Comparison of ENCODE assay signal across 1 cellular context in the genomic region with DNA sequence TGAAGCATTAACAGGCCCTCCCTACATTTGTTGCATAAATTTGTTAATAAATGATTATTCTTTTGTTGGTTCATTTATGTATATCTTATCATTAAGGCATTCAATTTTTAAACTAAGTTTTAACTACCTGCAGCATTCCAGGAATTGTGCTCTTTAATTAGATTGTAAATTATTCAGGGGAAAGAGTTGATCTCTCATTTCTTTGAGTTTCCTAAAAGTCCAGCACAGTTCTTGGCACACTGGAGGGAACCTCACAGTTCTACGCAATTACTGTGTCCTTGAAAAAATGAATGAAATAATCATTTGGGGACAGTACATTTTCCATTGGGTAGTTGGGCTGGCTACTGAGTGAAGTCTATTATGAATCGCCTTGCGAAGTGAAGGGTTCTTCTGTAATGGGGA.
TF ChIP-seq lines count a peak whose summit lies in the region.

No MANE protein-coding gene starts in this region.

TF ChIP-seq in K562, 482 proteins besides CTCF, POLR2A, EP300 and RAD21 (continued from another document and continues in another):
- TF ChIP-seq, protein P1, sequence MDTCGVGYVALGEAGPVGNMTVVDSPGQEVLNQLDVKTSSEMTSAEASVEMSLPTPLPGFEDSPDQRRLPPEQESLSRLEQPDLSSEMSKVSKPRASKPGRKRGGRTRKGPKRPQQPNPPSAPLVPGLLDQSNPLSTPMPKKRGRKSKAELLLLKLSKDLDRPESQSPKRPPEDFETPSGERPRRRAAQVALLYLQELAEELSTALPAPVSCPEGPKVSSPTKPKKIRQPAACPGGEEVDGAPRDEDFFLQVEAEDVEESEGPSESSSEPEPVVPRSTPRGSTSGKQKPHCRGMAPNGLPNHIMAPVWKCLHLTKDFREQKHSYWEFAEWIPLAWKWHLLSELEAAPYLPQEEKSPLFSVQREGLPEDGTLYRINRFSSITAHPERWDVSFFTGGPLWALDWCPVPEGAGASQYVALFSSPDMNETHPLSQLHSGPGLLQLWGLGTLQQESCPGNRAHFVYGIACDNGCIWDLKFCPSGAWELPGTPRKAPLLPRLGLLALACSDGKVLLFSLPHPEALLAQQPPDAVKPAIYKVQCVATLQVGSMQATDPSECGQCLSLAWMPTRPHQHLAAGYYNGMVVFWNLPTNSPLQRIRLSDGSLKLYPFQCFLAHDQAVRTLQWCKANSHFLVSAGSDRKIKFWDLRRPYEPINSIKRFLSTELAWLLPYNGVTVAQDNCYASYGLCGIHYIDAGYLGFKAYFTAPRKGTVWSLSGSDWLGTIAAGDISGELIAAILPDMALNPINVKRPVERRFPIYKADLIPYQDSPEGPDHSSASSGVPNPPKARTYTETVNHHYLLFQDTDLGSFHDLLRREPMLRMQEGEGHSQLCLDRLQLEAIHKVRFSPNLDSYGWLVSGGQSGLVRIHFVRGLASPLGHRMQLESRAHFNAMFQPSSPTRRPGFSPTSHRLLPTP (IDR thresholded peaks at IDR 0.05; ENCODE audit: borderline replicate concordance, extremely low read depth, insufficient read length): no peak
- no peak for TF ChIP-seq ETV6 (IDR thresholded peaks at IDR 0.05; ENCODE audit: borderline replicate concordance in 1 of 2, low read depth in 2 of 2, low read length in 1 of 2)
- TF ChIP-seq ETV6 (CRISPR knock-in tag; IDR thresholded peaks at IDR 0.05; ENCODE audit: borderline replicate concordance): no peak
- TF ChIP-seq, protein P2, sequence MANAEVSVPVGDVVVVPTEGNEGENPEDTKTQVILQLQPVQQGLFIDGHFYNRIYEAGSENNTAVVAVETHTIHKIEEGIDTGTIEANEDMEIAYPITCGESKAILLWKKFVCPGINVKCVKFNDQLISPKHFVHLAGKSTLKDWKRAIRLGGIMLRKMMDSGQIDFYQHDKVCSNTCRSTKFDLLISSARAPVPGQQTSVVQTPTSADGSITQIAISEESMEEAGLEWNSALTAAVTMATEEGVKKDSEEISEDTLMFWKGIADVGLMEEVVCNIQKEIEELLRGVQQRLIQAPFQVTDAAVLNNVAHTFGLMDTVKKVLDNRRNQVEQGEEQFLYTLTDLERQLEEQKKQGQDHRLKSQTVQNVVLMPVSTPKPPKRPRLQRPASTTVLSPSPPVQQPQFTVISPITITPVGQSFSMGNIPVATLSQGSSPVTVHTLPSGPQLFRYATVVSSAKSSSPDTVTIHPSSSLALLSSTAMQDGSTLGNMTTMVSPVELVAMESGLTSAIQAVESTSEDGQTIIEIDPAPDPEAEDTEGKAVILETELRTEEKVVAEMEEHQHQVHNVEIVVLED (CRISPR knock-in tag; IDR thresholded peaks at IDR 0.05): no peak
- no peak for TF ChIP-seq ZNF12 (CRISPR knock-in tag; IDR thresholded peaks at IDR 0.05)
- TF ChIP-seq, protein P3, sequence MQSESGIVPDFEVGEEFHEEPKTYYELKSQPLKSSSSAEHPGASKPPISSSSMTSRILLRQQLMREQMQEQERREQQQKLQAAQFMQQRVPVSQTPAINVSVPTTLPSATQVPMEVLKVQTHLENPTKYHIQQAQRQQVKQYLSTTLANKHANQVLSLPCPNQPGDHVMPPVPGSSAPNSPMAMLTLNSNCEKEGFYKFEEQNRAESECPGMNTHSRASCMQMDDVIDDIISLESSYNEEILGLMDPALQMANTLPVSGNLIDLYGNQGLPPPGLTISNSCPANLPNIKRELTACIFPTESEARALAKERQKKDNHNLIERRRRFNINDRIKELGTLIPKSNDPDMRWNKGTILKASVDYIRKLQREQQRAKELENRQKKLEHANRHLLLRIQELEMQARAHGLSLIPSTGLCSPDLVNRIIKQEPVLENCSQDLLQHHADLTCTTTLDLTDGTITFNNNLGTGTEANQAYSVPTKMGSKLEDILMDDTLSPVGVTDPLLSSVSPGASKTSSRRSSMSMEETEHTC (IDR thresholded peaks at IDR 0.05): 0 out of 2 replicates have a peak, but pooled peaks have one; percentile 7
- TF ChIP-seq, protein P4, sequence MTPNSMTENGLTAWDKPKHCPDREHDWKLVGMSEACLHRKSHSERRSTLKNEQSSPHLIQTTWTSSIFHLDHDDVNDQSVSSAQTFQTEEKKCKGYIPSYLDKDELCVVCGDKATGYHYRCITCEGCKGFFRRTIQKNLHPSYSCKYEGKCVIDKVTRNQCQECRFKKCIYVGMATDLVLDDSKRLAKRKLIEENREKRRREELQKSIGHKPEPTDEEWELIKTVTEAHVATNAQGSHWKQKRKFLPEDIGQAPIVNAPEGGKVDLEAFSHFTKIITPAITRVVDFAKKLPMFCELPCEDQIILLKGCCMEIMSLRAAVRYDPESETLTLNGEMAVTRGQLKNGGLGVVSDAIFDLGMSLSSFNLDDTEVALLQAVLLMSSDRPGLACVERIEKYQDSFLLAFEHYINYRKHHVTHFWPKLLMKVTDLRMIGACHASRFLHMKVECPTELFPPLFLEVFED (CRISPR knock-in tag; conservative IDR thresholded peaks at IDR 0.05): peak; percentile 81; the same call in 1 of the 2 replicates
- no peak for TF ChIP-seq BRD4 (IDR thresholded peaks at IDR 0.05)
- TF ChIP-seq TEAD1 (CRISPR knock-in tag; IDR thresholded peaks at IDR 0.05): peak in 1 of 2 experiments; percentile 84; a peak in 1 of 4 replicates
- no peak for TF ChIP-seq HEY1 (CRISPR knock-in tag; IDR thresholded peaks at IDR 0.05; ENCODE audit: borderline replicate concordance)
- no peak for TF ChIP-seq PCBP2 (IDR thresholded peaks at IDR 0.05; ENCODE audit: low read depth, low read length, poor library complexity, severe bottlenecking)
- no peak for TF ChIP-seq PYGO2 (tag; IDR thresholded peaks at IDR 0.05)
- TF ChIP-seq PRPF4 (IDR thresholded peaks at IDR 0.05; ENCODE audit: insufficient read depth, low read depth, low read length, poor library complexity, severe bottlenecking): no peak
- TF ChIP-seq NCOA2 (IDR thresholded peaks at IDR 0.05; ENCODE audit: partially characterized antibody in 2 of 2): no peak
- no peak for TF ChIP-seq BACH1 (tag; IDR thresholded peaks at IDR 0.05)
- TF ChIP-seq, protein P5, sequence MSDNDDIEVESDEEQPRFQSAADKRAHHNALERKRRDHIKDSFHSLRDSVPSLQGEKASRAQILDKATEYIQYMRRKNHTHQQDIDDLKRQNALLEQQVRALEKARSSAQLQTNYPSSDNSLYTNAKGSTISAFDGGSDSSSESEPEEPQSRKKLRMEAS (CRISPR knock-in tag; IDR thresholded peaks at IDR 0.05): no peak
- TF ChIP-seq, protein P6, sequence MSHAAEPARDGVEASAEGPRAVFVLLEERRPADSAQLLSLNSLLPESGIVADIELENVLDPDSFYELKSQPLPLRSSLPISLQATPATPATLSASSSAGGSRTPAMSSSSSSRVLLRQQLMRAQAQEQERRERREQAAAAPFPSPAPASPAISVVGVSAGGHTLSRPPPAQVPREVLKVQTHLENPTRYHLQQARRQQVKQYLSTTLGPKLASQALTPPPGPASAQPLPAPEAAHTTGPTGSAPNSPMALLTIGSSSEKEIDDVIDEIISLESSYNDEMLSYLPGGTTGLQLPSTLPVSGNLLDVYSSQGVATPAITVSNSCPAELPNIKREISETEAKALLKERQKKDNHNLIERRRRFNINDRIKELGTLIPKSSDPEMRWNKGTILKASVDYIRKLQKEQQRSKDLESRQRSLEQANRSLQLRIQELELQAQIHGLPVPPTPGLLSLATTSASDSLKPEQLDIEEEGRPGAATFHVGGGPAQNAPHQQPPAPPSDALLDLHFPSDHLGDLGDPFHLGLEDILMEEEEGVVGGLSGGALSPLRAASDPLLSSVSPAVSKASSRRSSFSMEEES (CRISPR knock-in tag; IDR thresholded peaks at IDR 0.05): no peak
- no peak for TF ChIP-seq ZNF274 (IDR thresholded peaks at IDR 0.05; ENCODE audit: borderline replicate concordance, low read depth, low read length)
- TF ChIP-seq, protein P7, sequence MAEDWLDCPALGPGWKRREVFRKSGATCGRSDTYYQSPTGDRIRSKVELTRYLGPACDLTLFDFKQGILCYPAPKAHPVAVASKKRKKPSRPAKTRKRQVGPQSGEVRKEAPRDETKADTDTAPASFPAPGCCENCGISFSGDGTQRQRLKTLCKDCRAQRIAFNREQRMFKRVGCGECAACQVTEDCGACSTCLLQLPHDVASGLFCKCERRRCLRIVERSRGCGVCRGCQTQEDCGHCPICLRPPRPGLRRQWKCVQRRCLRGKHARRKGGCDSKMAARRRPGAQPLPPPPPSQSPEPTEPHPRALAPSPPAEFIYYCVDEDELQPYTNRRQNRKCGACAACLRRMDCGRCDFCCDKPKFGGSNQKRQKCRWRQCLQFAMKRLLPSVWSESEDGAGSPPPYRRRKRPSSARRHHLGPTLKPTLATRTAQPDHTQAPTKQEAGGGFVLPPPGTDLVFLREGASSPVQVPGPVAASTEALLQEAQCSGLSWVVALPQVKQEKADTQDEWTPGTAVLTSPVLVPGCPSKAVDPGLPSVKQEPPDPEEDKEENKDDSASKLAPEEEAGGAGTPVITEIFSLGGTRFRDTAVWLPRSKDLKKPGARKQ (CRISPR knock-in tag; IDR thresholded peaks at IDR 0.05): peak; percentile 72; the same call in 1 of the 2 replicates
- TF ChIP-seq ZNF23 (CRISPR knock-in tag; IDR thresholded peaks at IDR 0.05): 0 out of 2 replicates have a peak, but pooled peaks have one; percentile 39
- no peak for TF ChIP-seq ETV1 (tag; conservative IDR thresholded peaks at IDR 0.05; ENCODE audit: low read depth)
- no peak for TF ChIP-seq ZBTB1 (CRISPR knock-in tag; IDR thresholded peaks at IDR 0.05; ENCODE audit: borderline replicate concordance, low read depth)
- 0 out of 2 replicates have a peak, but pooled peaks have one; percentile 31 for TF ChIP-seq HSF4 (CRISPR knock-in tag; IDR thresholded peaks at IDR 0.05; ENCODE audit: borderline replicate concordance)
- no peak for TF ChIP-seq FOS (IDR thresholded peaks at IDR 0.05; ENCODE audit: extremely low read depth, insufficient read length)
- TF ChIP-seq ZNF311 (CRISPR knock-in tag; IDR thresholded peaks at IDR 0.05): 0 out of 2 replicates have a peak, but pooled peaks have one; percentile 77
- TF ChIP-seq, protein P8, sequence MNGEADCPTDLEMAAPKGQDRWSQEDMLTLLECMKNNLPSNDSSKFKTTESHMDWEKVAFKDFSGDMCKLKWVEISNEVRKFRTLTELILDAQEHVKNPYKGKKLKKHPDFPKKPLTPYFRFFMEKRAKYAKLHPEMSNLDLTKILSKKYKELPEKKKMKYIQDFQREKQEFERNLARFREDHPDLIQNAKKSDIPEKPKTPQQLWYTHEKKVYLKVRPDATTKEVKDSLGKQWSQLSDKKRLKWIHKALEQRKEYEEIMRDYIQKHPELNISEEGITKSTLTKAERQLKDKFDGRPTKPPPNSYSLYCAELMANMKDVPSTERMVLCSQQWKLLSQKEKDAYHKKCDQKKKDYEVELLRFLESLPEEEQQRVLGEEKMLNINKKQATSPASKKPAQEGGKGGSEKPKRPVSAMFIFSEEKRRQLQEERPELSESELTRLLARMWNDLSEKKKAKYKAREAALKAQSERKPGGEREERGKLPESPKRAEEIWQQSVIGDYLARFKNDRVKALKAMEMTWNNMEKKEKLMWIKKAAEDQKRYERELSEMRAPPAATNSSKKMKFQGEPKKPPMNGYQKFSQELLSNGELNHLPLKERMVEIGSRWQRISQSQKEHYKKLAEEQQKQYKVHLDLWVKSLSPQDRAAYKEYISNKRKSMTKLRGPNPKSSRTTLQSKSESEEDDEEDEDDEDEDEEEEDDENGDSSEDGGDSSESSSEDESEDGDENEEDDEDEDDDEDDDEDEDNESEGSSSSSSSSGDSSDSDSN (IDR thresholded peaks at IDR 0.05; ENCODE audit: borderline replicate concordance in 1 of 2, low read depth in 2 of 2, low read length in 2 of 2): no peak
- TF ChIP-seq, protein P9, sequence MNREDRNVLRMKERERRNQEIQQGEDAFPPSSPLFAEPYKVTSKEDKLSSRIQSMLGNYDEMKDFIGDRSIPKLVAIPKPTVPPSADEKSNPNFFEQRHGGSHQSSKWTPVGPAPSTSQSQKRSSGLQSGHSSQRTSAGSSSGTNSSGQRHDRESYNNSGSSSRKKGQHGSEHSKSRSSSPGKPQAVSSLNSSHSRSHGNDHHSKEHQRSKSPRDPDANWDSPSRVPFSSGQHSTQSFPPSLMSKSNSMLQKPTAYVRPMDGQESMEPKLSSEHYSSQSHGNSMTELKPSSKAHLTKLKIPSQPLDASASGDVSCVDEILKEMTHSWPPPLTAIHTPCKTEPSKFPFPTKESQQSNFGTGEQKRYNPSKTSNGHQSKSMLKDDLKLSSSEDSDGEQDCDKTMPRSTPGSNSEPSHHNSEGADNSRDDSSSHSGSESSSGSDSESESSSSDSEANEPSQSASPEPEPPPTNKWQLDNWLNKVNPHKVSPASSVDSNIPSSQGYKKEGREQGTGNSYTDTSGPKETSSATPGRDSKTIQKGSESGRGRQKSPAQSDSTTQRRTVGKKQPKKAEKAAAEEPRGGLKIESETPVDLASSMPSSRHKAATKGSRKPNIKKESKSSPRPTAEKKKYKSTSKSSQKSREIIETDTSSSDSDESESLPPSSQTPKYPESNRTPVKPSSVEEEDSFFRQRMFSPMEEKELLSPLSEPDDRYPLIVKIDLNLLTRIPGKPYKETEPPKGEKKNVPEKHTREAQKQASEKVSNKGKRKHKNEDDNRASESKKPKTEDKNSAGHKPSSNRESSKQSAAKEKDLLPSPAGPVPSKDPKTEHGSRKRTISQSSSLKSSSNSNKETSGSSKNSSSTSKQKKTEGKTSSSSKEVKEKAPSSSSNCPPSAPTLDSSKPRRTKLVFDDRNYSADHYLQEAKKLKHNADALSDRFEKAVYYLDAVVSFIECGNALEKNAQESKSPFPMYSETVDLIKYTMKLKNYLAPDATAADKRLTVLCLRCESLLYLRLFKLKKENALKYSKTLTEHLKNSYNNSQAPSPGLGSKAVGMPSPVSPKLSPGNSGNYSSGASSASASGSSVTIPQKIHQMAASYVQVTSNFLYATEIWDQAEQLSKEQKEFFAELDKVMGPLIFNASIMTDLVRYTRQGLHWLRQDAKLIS (CRISPR knock-in tag; IDR thresholded peaks at IDR 0.05): no peak
- peak; percentile 92 for TF ChIP-seq ADNP (tag; IDR thresholded peaks at IDR 0.05)
- no peak for TF ChIP-seq RFX1 (IDR thresholded peaks at IDR 0.05)
- no peak for TF ChIP-seq HOXB6 (CRISPR knock-in tag; IDR thresholded peaks at IDR 0.05; ENCODE audit: borderline replicate concordance)
- no peak for TF ChIP-seq TAF7 (tag; IDR thresholded peaks at IDR 0.05)
- TF ChIP-seq EGR1 (conservative IDR thresholded peaks at IDR 0.05): no peak
- no peak for TF ChIP-seq NCOA6 (IDR thresholded peaks at IDR 0.05)
- TF ChIP-seq PHB (CRISPR knock-in tag; IDR thresholded peaks at IDR 0.05): no peak
- no peak for TF ChIP-seq SIX5 (IDR thresholded peaks at IDR 0.05; ENCODE audit: borderline replicate concordance in 1 of 2, insufficient read depth in 1 of 2, low read depth in 1 of 2, low read length in 2 of 2)
- 0 out of 2 replicates have a peak, but pooled peaks have one; percentile 19 for TF ChIP-seq ZNF668 (CRISPR knock-in tag; IDR thresholded peaks at IDR 0.05)
- TF ChIP-seq, protein P10, sequence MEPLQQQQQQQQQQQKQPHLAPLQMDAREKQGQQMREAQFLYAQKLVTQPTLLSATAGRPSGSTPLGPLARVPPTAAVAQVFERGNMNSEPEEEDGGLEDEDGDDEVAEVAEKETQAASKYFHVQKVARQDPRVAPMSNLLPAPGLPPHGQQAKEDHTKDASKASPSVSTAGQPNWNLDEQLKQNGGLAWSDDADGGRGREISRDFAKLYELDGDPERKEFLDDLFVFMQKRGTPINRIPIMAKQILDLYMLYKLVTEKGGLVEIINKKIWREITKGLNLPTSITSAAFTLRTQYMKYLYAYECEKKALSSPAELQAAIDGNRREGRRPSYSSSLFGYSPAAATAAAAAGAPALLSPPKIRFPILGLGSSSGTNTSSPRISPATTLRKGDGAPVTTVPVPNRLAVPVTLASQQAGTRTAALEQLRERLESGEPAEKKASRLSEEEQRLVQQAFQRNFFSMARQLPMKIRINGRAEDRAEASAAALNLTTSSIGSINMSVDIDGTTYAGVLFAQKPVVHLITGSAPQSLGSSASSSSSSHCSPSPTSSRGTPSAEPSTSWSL (CRISPR knock-in tag; IDR thresholded peaks at IDR 0.05; ENCODE audit: borderline replicate concordance): 0 out of 2 replicates have a peak, but pooled peaks have one; percentile 55
- TF ChIP-seq SMARCC2 (IDR thresholded peaks at IDR 0.05; ENCODE audit: low read depth): 0 out of 2 replicates have a peak, but pooled peaks have one; percentile 19
- no peak for TF ChIP-seq ZKSCAN1 (IDR thresholded peaks at IDR 0.05; ENCODE audit: low read depth, low read length)
- TF ChIP-seq SRSF1 (IDR thresholded peaks at IDR 0.05; ENCODE audit: low read depth, low read length): no peak
